In the genomic region with DNA sequence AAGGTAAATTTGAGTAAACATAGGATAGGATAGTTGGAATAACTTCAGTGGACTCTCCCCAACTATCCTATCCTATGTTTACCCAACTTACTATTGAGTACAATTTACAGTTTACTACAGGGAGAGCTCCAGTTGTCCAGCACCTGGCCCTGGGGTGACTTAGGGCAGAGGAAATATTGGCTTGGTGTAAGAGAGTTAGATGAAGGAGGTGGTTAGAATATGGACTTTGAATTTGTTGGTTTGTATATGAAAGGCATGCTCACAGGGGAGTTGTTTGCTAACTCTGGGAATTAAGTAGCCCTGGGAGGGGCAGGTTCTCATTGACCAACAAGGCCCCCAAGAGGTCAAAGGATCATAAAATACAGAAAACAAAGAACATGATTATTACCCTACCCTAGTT, we compare ENCODE assay signal across 1 cellular context.
TF ChIP-seq lines count a peak whose summit lies in the region.

No MANE protein-coding gene starts in this region.

TF ChIP-seq in HepG2, 621 proteins besides CTCF, POLR2A, EP300 and RAD21 (continued from another document):
- TF ChIP-seq TCF12 (IDR thresholded peaks at IDR 0.05) (no peak), TCF12 (CRISPR knock-in tag; IDR thresholded peaks at IDR 0.05) (peak; percentile 85; the same call in 1 of the 2 replicates), MIER3 (CRISPR knock-in tag; IDR thresholded peaks at IDR 0.05; ENCODE audit: borderline replicate concordance) (peak; percentile 54; the same call in 1 of the 2 replicates)
